7 cellular contexts compared by ENCODE assay signal in the genomic region with DNA sequence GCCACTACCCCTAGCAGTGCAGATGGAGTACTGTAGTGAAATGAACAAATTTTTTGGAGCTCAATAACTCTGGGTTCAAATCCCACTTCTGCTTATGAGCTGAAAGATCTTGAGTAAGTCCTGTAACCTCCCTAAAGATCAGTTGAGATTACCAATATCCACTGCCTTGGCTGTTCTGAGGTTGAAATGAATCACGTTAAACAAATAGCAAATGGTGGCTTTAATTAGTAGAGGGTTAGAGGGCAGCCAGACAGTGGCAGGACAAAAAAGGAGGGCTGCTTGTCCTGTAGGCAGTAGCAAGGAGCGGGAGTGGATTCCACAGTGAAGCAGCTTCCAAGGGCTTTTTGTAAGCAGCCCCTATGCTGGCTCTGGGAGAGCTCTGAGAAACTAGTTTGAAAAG.
A peak's percentile ranks its signal among the peaks of the same experiment; 100 is the strongest.
DNase-seq lines count a peak whose midpoint lies in the region; FAIRE-seq and TF ChIP-seq lines count a peak whose summit lies in the region.

No MANE protein-coding gene starts in this region.

- peak overlapping the region; percentile 90; the same call in 1 of the 2 replicates for H2BK20ac ChIP-seq in H1 (ENCODE audit: low read length)

- peak overlapping the region; percentile 95 for H2BK12ac ChIP-seq in H1 (ENCODE audit: low read depth, low read length)

- no peak overlapping the region for H3K4me2 ChIP-seq in H1 (ENCODE audit: insufficient read depth in 1 of 2, low read depth in 2 of 2, low read length in 2 of 2)

- H2BK120ac ChIP-seq in H1 (replicated peaks; ENCODE audit: low read depth, low read length), result no peak overlapping the region

- no peak for FAIRE-seq in H1 (lab: Jason Lieb, UNC)

- H2AFZ ChIP-seq in H1 (ENCODE audit: low read length), result no peak overlapping the region

- H4K20me1 ChIP-seq in H1 (replicated peaks in 1 of 2; ENCODE audit: control insufficient read depth in 1 of 2, insufficient read depth in 2 of 2, low read length in 2 of 2), result no peaks in the 10 kb centered on the region

- TF ChIP-seq CTCF in RWPE1 (conservative IDR thresholded peaks at IDR 0.05; ENCODE audit: low read depth) (no peak), H1 (IDR thresholded peaks at IDR 0.05; ENCODE audit: control extremely low read depth in 1 of 3, insufficient read depth in 1 of 3, low read depth in 1 of 3, low read length in 3 of 3) (no peak), transverse colon (IDR thresholded peaks at IDR 0.05) (no peak), GM13977 (IDR thresholded peaks at IDR 0.05; ENCODE audit: extremely low read depth, insufficient read depth, missing control alignments) (no peak)

- peak overlapping the region; percentile 66; the same call in 1 of the 2 replicates for H2BK5ac ChIP-seq in H1 (ENCODE audit: low read depth, low read length)

- no peak overlapping the region for H4K91ac ChIP-seq in H1 (replicated peaks; ENCODE audit: insufficient read length, low read length)

- no peak overlapping the region for H4K5ac ChIP-seq in H1 (ENCODE audit: insufficient read length, low read depth, low read length)

- H3K4me1 ChIP-seq in H1 (replicated peaks in 1 of 4; ENCODE audit: control insufficient read depth in 3 of 4, insufficient read depth in 4 of 4, low read length in 3 of 4), result peaks cover 3 to 21% (median 11%) of the 10 kb centered on the region in 4 experiments; a peak in 6 of 7 replicates
- H3K4me1 ChIP-seq in muscle layer of duodenum (ENCODE audit: control insufficient read depth in 1 of 2, insufficient read depth in 2 of 2, low read length in 2 of 2), result peaks cover 21 to 26% of the 10 kb centered on the region in 2 donors
- peaks cover 10 to 38% (median 23%) of the 10 kb centered on the region in 4 donors for H3K4me1 ChIP-seq in transverse colon

- H3K18ac ChIP-seq in H1 (ENCODE audit: extremely low read depth, low read length), result no peak overlapping the region; the same call in 1 of the 2 replicates

- POLR2A ChIA-PET in RWPE1 (lab: Yijun Ruan, JAX; ENCODE audit: low non-redundant PET), result interaction anchor here (0.6 kb wide), 1 partner anchor 759 kb away, joined by 3 read pairs; no protein-coding TSS in a partner anchor
- POLR2A ChIA-PET in H1 (lab: Charles Lee; ENCODE audit: partially characterized antibody), result interaction anchor here (0.7 to 1.8 kb wide), 6 partner anchors 64 to 281 kb away, joined by 3 to 5 read pairs (median 4); no protein-coding TSS in a partner anchor

- H3K4ac ChIP-seq in H1 (replicated peaks; ENCODE audit: insufficient read length, low read depth, low read length), result no peak overlapping the region

- no peak overlapping the region for H3K23ac ChIP-seq in H1 (ENCODE audit: insufficient read length)

- intact Hi-C loops in transverse colon (cut with DNase I; ENCODE audit: low total_unique reads), result no loop called here

- DNase-seq in RWPE1 (ENCODE audit: low spot score), result no peak
- no peak for DNase-seq in H1 (ENCODE audit: low read depth in 1 of 2, low spot score in 2 of 2)
- DNase-seq in transverse colon, result no peak
- DNase-seq in NCI-H2227 (lab: John Stamatoyannopoulos, UW; ENCODE audit: unreplicated experiment), result no peak
- no peak for DNase-seq in GM13977 (ENCODE audit: low spot score)
- no peak for DNase-seq in hippocampal formation (lab: John Stamatoyannopoulos, UW)

- no peak for TF ChIP-seq RAD21 in H1 (IDR thresholded peaks at IDR 0.05 in 1 of 2, conservative IDR thresholded peaks at IDR 0.05 in 1 of 2; ENCODE audit: low read depth in 2 of 2, low read length in 2 of 2)

- H3K27ac ChIP-seq in RWPE1 (peak overlapping the region; percentile 38; the same call in 1 of the 2 replicates), H1 (ENCODE audit: low read depth, low read length) (no peak overlapping the region), muscle layer of duodenum (ENCODE audit: low read length) (peak overlapping the region; percentile 87), transverse colon (peak overlapping the region; percentile 73 to 84 (median 78))

- no peak overlapping the region for H3K9ac ChIP-seq in H1 (replicated peaks in 1 of 4; ENCODE audit: extremely low read depth in 1 of 4, low read depth in 3 of 4, low read length in 3 of 4)

- peak overlapping the region; percentile 43; the same call in 1 of the 2 replicates for H2AK5ac ChIP-seq in H1 (ENCODE audit: low read depth, low read length)

- H3K4me3 ChIP-seq in H1 (ENCODE audit: extremely low read depth in 1 of 4, insufficient read depth in 2 of 4, low read depth in 3 of 4, low read length in 4 of 4) (no peak overlapping the region), muscle layer of duodenum (ENCODE audit: low read depth in 1 of 2, low read length in 2 of 2) (no peak overlapping the region), transverse colon (peak overlapping the region in 2 of 4 donors; percentile 7 to 44)

- H4K8ac ChIP-seq in H1 (ENCODE audit: extremely low read depth, insufficient read depth, low read length), result no peak overlapping the region

- no peaks in the 10 kb centered on the region for H3K79me1 ChIP-seq in H1 (ENCODE audit: low read depth, low read length)

- H3K9me3 ChIP-seq in H1 (ENCODE audit: insufficient read depth in 2 of 2, low read depth in 1 of 2, low read length in 1 of 2), result no peaks in the 10 kb centered on the region
- H3K9me3 ChIP-seq in muscle layer of duodenum (ENCODE audit: control insufficient read depth in 1 of 2, low read length in 2 of 2), result no peaks in the 10 kb centered on the region
- no peaks in the 10 kb centered on the region for H3K9me3 ChIP-seq in transverse colon

- in situ Hi-C loops in transverse colon (cut with MboI; ENCODE audit: low pct_ligation_motif_present in 1 of 4, low pct_unique_long_range_greater_than_20kb in 1 of 4, low sequenced_read_pairs in 3 of 4) (loop anchor here (5.0 to 25.0 kb wide), 2 partner anchors 157 to 557 kb away; no protein-coding TSS in a partner anchor), GM13977 (cut with MboI; ENCODE audit: low pct_unique_long_range_greater_than_20kb, low sequenced_read_pairs, unreplicated experiment) (loop anchor here (25.0 kb wide), 2 partner anchors 532 to 707 kb away; no protein-coding TSS in a partner anchor)

- H3K23me2 ChIP-seq in H1 (ENCODE audit: low read depth, low read length), result no peaks in the 10 kb centered on the region; the same call in 1 of the 2 replicates

- CTCF ChIA-PET in RWPE1 (lab: Yijun Ruan, JAX), result interaction anchor here (0.5 to 5.9 kb wide), 30 partner anchors 8 to 358 kb away, joined by 3 to 64 read pairs (median 4); partner anchors contain the start of gene AFTPH
- CTCF ChIA-PET in H1 (lab: Charles Lee; ENCODE audit: partially characterized antibody), result interaction anchor here (0.7 to 8.7 kb wide), 89 partner anchors 8 to 593 kb away, joined by 3 to 214 read pairs (median 5); partner anchors contain the start of gene AFTPH

- no peak overlapping the region for H3K56ac ChIP-seq in H1 (replicated peaks; ENCODE audit: insufficient read length, low read depth, low read length)

- 93% methylated on average over 2 of the region's 2 CpGs; no CpG with 5 or more reads in 1 of the 2 experiments for WGBS in H1 (ENCODE audit: extremely low coverage in 1 of 2, insufficient coverage in 1 of 2, insufficient read length in 1 of 2, insufficient replicate concordance in 2 of 2, low coverage in 1 of 2, low lambda C conversion rate in 2 of 2, missing lambda C conversion rate in 1 of 2), 2 experiments
- WGBS in transverse colon (ENCODE audit: low coverage in 1 of 2), 2 donors, result 57% methylated on average over 1 to 2 of the region's 2 CpGs

- TF ChIP-seq POLR2A in H1 (IDR thresholded peaks at IDR 0.05; ENCODE audit: control extremely low read depth in 1 of 2, low read depth in 2 of 2, low read length in 2 of 2) (no peak), transverse colon (IDR thresholded peaks at IDR 0.05) (no peak)

- TF ChIP-seq EP300 in H1 (IDR thresholded peaks at IDR 0.05; ENCODE audit: borderline replicate concordance in 1 of 2, low read depth in 2 of 2, low read length in 2 of 2) (no peak), transverse colon (IDR thresholded peaks at IDR 0.05; ENCODE audit: low read depth) (no peak)

- no peaks in the 10 kb centered on the region for H3K27me3 ChIP-seq in H1 (replicated peaks in 1 of 4; ENCODE audit: control insufficient read depth in 3 of 4, extremely low read depth in 1 of 4, insufficient read depth in 3 of 4, low read length in 3 of 4)
- H3K27me3 ChIP-seq in muscle layer of duodenum (ENCODE audit: low read depth, low read length), result no peaks in the 10 kb centered on the region
- no peaks in the 10 kb centered on the region for H3K27me3 ChIP-seq in transverse colon

- no peak overlapping the region for H3K14ac ChIP-seq in H1 (ENCODE audit: insufficient read length)

- peak overlapping the region; percentile 19; the same call in 1 of the 2 replicates for H2BK15ac ChIP-seq in H1 (ENCODE audit: low read length)

- no peaks in the 10 kb centered on the region for H3K79me2 ChIP-seq in H1 (ENCODE audit: control insufficient read depth in 1 of 2, insufficient read depth in 2 of 2, low read length in 2 of 2)

- H3K36me3 ChIP-seq in H1 (ENCODE audit: control insufficient read depth in 2 of 4, insufficient read depth in 4 of 4, low read length in 3 of 4) (no peaks in the 10 kb centered on the region), muscle layer of duodenum (ENCODE audit: control insufficient read depth in 1 of 2, insufficient read depth in 2 of 2, low read length in 2 of 2) (no peaks in the 10 kb centered on the region), transverse colon (no peaks in the 10 kb centered on the region)

TF ChIP-seq in H1, 55 proteins besides CTCF, POLR2A, EP300 and RAD21:
- TF ChIP-seq CTBP2 (IDR thresholded peaks at IDR 0.05; ENCODE audit: borderline replicate concordance, insufficient read depth, insufficient read length, low read length), result no peak
